Comparison of ENCODE assay signal across 15 cellular contexts in the genomic region with DNA sequence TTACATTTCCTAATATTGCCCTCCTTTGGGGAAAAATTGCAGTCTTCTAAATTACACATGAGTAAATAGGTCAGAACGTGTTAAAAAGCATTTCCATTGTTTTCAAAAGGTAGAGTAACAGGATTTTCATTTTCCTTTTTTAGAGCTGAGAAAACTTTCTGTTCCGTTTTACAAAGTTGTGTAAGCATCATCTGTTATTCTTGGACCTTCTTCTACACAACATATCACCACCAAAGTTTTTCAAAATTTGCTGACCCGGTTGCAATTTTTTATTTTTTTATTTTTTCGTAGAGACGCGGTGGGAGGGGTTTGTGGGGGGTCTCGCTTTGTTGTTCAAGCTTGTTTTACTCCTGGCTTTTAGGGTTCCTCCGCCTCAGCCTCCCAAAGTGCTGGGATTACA. TPM values are rescaled to one million over a fixed set of nuclear protein-coding genes. Genes with fewer than 3 reads are reported as not detected.
A peak's percentile ranks its signal among the peaks of the same experiment; 100 is the strongest.
DNase-seq lines count a peak whose midpoint lies in the region; ATAC-seq and TF ChIP-seq lines count a peak whose summit lies in the region.
"Had no signal": no experiment of that assay in that cellular context is flagged by ENCODE, and none has a peak within 500 bp of the region (broad histone marks: within the 10 kb centered on the region; RNA-seq: fewer than 3 reads in every experiment).

No MANE protein-coding gene starts in this region.

- intact Hi-C loops in stomach (cut with DNase I; ENCODE audit: low total_unique reads), result no loop called here

- ATAC-seq in GM21717 (IDR thresholded peaks at IDR 0.05; ENCODE audit: unreplicated experiment), result peak; percentile 38
- ATAC-seq in esophagus mucosa, result no peak
- no peak for ATAC-seq in HG02588 (IDR thresholded peaks at IDR 0.05; ENCODE audit: unreplicated experiment)
- ATAC-seq in HG02981 (IDR thresholded peaks at IDR 0.05; ENCODE audit: unreplicated experiment), result no peak

- TF ChIP-seq POLR2A in stomach (IDR thresholded peaks at IDR 0.05), result no peak

- peak overlapping the region in 4 of 7 donors; percentile 15 to 91 (median 46) for H3K4me3 Mint-ChIP-seq in CD8-positive, alpha-beta memory T cell
- peak overlapping the region in 3 of 5 donors; percentile 8 to 44 (median 30) for H3K4me3 Mint-ChIP-seq in immature natural killer cell

- no peak overlapping the region for H3K27ac ChIP-seq in CD8-positive, alpha-beta memory T cell (ENCODE audit: low read depth, low read length)
- no peak overlapping the region for H3K27ac ChIP-seq in stomach
- H3K27ac ChIP-seq: esophagus squamous epithelium had no signal

- H3K9me3 ChIP-seq in CD8-positive, alpha-beta memory T cell (ENCODE audit: low read length), result no peaks in the 10 kb centered on the region
- no peaks in the 10 kb centered on the region for H3K9me3 ChIP-seq in stomach
- H3K9me3 ChIP-seq: esophagus squamous epithelium had no signal

- no peak overlapping the region for H3K27ac Mint-ChIP-seq in CD8-positive, alpha-beta memory T cell
- H3K27ac Mint-ChIP-seq in immature natural killer cell, result no peak overlapping the region
- H3K27ac Mint-ChIP-seq: activated naive CD4-positive, alpha-beta T cell treated with anti-CD3 and anti-CD28 coated beads for 36 hours; stimulated activated memory B cell treated with anti-CD40 and anti-IgM and Interleukin-4, amounts not matched to agents 10 μg/mL and 1 μg/mL and 100 μg/mL, for 72 hours had no signal

- TF ChIP-seq EP300 in stomach (IDR thresholded peaks at IDR 0.05), result no peak

- H3K27me3 ChIP-seq in CD8-positive, alpha-beta memory T cell (ENCODE audit: insufficient read depth, low read length, poor library complexity, severe bottlenecking), result peaks cover 11% of the 10 kb centered on the region
- peaks cover 0 to 28% (median 23%) of the 10 kb centered on the region in 3 donors for H3K27me3 ChIP-seq in stomach

- no peak overlapping the region for H3K4me3 ChIP-seq in CD8-positive, alpha-beta memory T cell (ENCODE audit: low read length)
- no peak overlapping the region for H3K4me3 ChIP-seq in stomach

- POLR2A ChIA-PET in CD8-positive, alpha-beta memory T cell (lab: Charles Lee), result no interaction called here

- H3K9me3 Mint-ChIP-seq in CD8-positive, alpha-beta memory T cell, result peaks cover 0 to 11% (median 10%) of the 10 kb centered on the region in 5 donors
- peaks cover 2 to 25% (median 5%) of the 10 kb centered on the region in 6 donors for H3K9me3 Mint-ChIP-seq in immature natural killer cell
- H3K9me3 Mint-ChIP-seq: activated naive CD4-positive, alpha-beta T cell treated with anti-CD3 and anti-CD28 coated beads for 36 hours had no signal

- H3K27me3 Mint-ChIP-seq in CD8-positive, alpha-beta memory T cell, result peaks cover 41 to 60% of the 10 kb centered on the region in 2 donors
- peaks cover 23 to 31% (median 28%) of the 10 kb centered on the region in 3 donors for H3K27me3 Mint-ChIP-seq in immature natural killer cell (ENCODE audit: low read depth in 3 of 3)

- no peaks in the 10 kb centered on the region for H3K36me3 ChIP-seq in CD8-positive, alpha-beta memory T cell (ENCODE audit: insufficient read depth, low read length)
- no peaks in the 10 kb centered on the region for H3K36me3 ChIP-seq in stomach
- H3K36me3 ChIP-seq: esophagus squamous epithelium had no signal

- H3K4me1 ChIP-seq in CD8-positive, alpha-beta memory T cell (ENCODE audit: insufficient read depth, low read length), result peaks cover 8% of the 10 kb centered on the region
- H3K4me1 ChIP-seq in stomach, result peaks cover 6 to 25% (median 18%) of the 10 kb centered on the region in 4 donors

- WGBS in stomach, 5 donors, result 14 to 30% (median 21%) methylated on average over 8 of the region's 8 CpGs

- peaks cover 0 to 3% (median 1%) of the 10 kb centered on the region in 3 donors for H3K36me3 Mint-ChIP-seq in CD8-positive, alpha-beta memory T cell
- peaks cover 0 to 6% (median 0%) of the 10 kb centered on the region in 3 donors for H3K36me3 Mint-ChIP-seq in immature natural killer cell
- H3K36me3 Mint-ChIP-seq: stimulated activated memory B cell treated with anti-CD40 and anti-IgM and Interleukin-4, amounts not matched to agents 10 μg/mL and 1 μg/mL and 100 μg/mL, for 72 hours had no signal

- no peak for TF ChIP-seq CTCF in stomach (IDR thresholded peaks at IDR 0.05)

- H3K4me1 Mint-ChIP-seq in CD8-positive, alpha-beta memory T cell, result peaks cover 18 to 24% (median 23%) of the 10 kb centered on the region in 3 donors
- H3K4me1 Mint-ChIP-seq in immature natural killer cell, result peaks cover 17 to 19% of the 10 kb centered on the region in 2 donors

- DNase-seq in CD8-positive, alpha-beta memory T cell, result no peak
- DNase-seq in RPMI8226 (peak; percentile 71), immature natural killer cell (no peak), stomach (no peak)
- DNase-seq: activated naive CD4-positive, alpha-beta T cell treated with anti-CD3 and anti-CD28 coated beads for 36 hours; cerebellar nuclear complex; esophagus squamous epithelium; NCI-H510A; stimulated activated CD4-positive, alpha-beta T cell treated with anti-CD3 and anti-CD28 coated beads, Interleukin-4, amount 100 ng/mL, for 1 hour; T1000 had no signal

- CTCF ChIA-PET in CD8-positive, alpha-beta memory T cell (lab: Charles Lee), result interaction anchor here (1.9 kb wide), 1 partner anchor 76 kb away, joined by 4 read pairs; the partner anchor contains the start of gene TTC14

RNA-seq across cellular contexts. Expression of gene CCDC39, which starts 1.1 kb away (rescaled TPM):
- total RNA-seq in CD8-positive, alpha-beta memory T cell, result not detected
- polyA plus RNA-seq in CD8-positive, alpha-beta memory T cell, result not detected
- not detected for polyA plus RNA-seq in immature natural killer cell
- not detected for total RNA-seq in esophagus mucosa
- total RNA-seq in stomach, result 10 to 100 TPM in 1 of 5 donors, under 1 TPM in 1, not detected in 3; 0.72 to 11.7 TPM
- polyA plus RNA-seq in stomach, result not detected
- total RNA-seq: activated naive CD4-positive, alpha-beta T cell treated with anti-CD3 and anti-CD28 coated beads for 36 hours; esophagus squamous epithelium had no signal
